27 cellular contexts compared by ENCODE assay signal in the genomic region with DNA sequence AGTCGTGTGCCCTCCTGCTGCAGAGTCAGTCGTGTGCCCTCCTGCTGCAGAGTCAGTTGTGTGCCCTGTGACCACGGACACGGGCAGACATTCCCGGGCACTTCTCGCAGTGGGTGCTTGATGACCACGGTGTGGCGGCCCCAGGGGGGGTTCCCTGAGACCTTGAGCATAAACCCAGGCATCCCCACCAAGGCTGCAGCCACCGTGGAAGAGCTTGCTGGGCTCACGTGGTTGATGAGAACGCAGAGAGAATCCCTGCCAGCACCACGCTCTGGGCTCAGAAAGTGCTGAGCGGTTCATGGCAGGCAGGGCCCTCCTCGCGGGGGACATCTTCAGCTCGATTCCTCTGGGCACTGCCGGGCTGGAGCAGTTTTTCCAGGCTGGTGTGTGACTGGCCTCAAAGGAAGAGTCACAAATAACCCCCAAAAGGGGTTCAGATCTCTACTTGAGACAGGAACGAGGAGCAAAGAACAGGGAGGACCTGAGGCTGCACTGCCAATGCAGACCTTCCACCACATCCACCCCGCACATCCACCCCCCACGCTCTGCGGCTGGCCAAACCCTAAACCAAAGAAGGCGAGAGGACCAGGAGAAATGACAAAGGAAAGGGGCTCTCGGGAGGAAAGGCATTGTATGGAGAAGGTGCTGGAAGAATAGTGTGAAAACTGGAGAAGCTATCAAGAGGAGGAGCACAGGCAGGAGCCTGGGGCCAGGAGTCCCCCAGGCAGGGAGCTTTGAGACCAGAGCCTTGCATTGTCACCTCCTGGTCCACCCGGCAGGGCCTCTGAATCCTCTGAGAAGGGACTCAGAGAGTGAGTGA.
"Had no signal": no experiment of that assay in that cellular context is flagged by ENCODE, and none has a peak within 500 bp of the region (broad histone marks: within the 10 kb centered on the region; RNA-seq: fewer than 3 reads in every experiment).

No MANE protein-coding gene starts in this region.

- ATAC-seq: activated CD4-positive, CD25-positive, alpha-beta regulatory T cell treated with anti-CD3 and anti-CD28 coated beads, Interleukin-2, amount 50 U/mL, for 24 hours; activated naive CD8-positive, alpha-beta T cell treated with anti-CD3 and anti-CD28 coated beads, Interleukin-2, amount 50 U/mL, for 24 hours; left lung; mucosa of descending colon; natural killer cell treated with Interleukin-12 subunit alpha and Interleukin-12 subunit beta and Interleukin-15 and Interleukin-18, amount 100 ng/mL, for 72 hours had no signal

- H3K36me3 Mint-ChIP-seq: activated naive CD4-positive, alpha-beta T cell treated with anti-CD3 and anti-CD28 coated beads, Interleukin-2, amount 50 U/mL, for 24 hours; natural killer cell treated with Interleukin-12 subunit alpha and Interleukin-12 subunit beta and Interleukin-15 and Interleukin-18, amount 100 ng/mL, for 72 hours had no signal

- H3K4me3 ChIP-seq: breast epithelium, colonic mucosa, left lung, lung, mucosa of descending colon, ovary, prostate gland, tibial nerve had no signal

- H3K27me3 ChIP-seq: breast epithelium, colonic mucosa, left lung, ovary, tibial nerve had no signal

- H3K4me1 ChIP-seq: prostate gland had no signal

- H3K9me3 ChIP-seq: breast epithelium, colonic mucosa, left lung, mucosa of descending colon, ovary, prostate gland, tibial nerve had no signal

- H3K27ac Mint-ChIP-seq: activated CD4-positive, alpha-beta memory T cell treated with anti-CD3 and anti-CD28 coated beads, Interleukin-2, amount 10 ng/mL, durations not matched to agents 7 days and 5 days; activated CD4-positive, alpha-beta T cell treated with anti-CD3 and anti-CD28 coated beads, Interleukin-2, amount 10 ng/mL, durations not matched to agents 7 days and 5 days; activated naive CD4-positive, alpha-beta T cell treated with anti-CD3 and anti-CD28 coated beads, Interleukin-2, amount 50 U/mL, for 24 hours; activated naive CD8-positive, alpha-beta T cell treated with anti-CD3 and anti-CD28 coated beads, Interleukin-2, amount 50 U/mL, for 24 hours; activated T-cell treated with anti-CD3 and anti-CD28 coated beads, Interleukin-2, amount 50 U/mL, for 24 hours; natural killer cell treated with Interleukin-12 subunit alpha and Interleukin-12 subunit beta and Interleukin-15 and Interleukin-18, amount 100 ng/mL, for 72 hours had no signal

- H3K9me3 Mint-ChIP-seq: activated CD4-positive, alpha-beta memory T cell treated with anti-CD3 and anti-CD28 coated beads, Interleukin-2, amount 10 ng/mL, durations not matched to agents 7 days and 5 days; activated CD4-positive, alpha-beta T cell treated with anti-CD3 and anti-CD28 coated beads, Interleukin-2, amount 10 ng/mL, durations not matched to agents 7 days and 5 days; activated naive CD4-positive, alpha-beta T cell treated with anti-CD3 and anti-CD28 coated beads, Interleukin-2, amount 50 U/mL, for 24 hours; activated naive CD8-positive, alpha-beta T cell treated with anti-CD3 and anti-CD28 coated beads, Interleukin-2, amount 50 U/mL, for 24 hours; activated T-cell treated with anti-CD3 and anti-CD28 coated beads, Interleukin-2, amount 50 U/mL, for 24 hours; central memory CD8-positive, alpha-beta T cell; natural killer cell treated with Interleukin-12 subunit alpha and Interleukin-12 subunit beta and Interleukin-15 and Interleukin-18, amount 100 ng/mL, for 72 hours had no signal

- H3K4me3 Mint-ChIP-seq: activated CD4-positive, alpha-beta memory T cell treated with anti-CD3 and anti-CD28 coated beads, Interleukin-2, amount 10 ng/mL, durations not matched to agents 7 days and 5 days; activated CD4-positive, alpha-beta T cell treated with anti-CD3 and anti-CD28 coated beads, Interleukin-2, amount 10 ng/mL, durations not matched to agents 7 days and 5 days; activated naive CD4-positive, alpha-beta T cell treated with anti-CD3 and anti-CD28 coated beads, Interleukin-2, amount 50 U/mL, for 24 hours; activated naive CD8-positive, alpha-beta T cell treated with anti-CD3 and anti-CD28 coated beads, Interleukin-2, amount 50 U/mL, for 24 hours; activated T-cell treated with anti-CD3 and anti-CD28 coated beads, Interleukin-2, amount 50 U/mL, for 24 hours; central memory CD8-positive, alpha-beta T cell; natural killer cell treated with Interleukin-12 subunit alpha and Interleukin-12 subunit beta and Interleukin-15 and Interleukin-18, amount 100 ng/mL, for 72 hours had no signal

- H3K27ac ChIP-seq: breast epithelium, colonic mucosa, left lung, ovary, prostate gland, tibial nerve, WERI-Rb-1 had no signal

- H3K27me3 Mint-ChIP-seq: activated CD4-positive, alpha-beta T cell treated with anti-CD3 and anti-CD28 coated beads, Interleukin-2, amount 10 ng/mL, durations not matched to agents 7 days and 5 days; activated naive CD4-positive, alpha-beta T cell treated with anti-CD3 and anti-CD28 coated beads, Interleukin-2, amount 50 U/mL, for 24 hours; natural killer cell treated with Interleukin-12 subunit alpha and Interleukin-12 subunit beta and Interleukin-15 and Interleukin-18, amount 100 ng/mL, for 72 hours had no signal

- FAIRE-seq: frontal cortex, TTC549, urothelium cell line had no signal

- DNase-seq: activated CD4-positive, alpha-beta memory T cell treated with anti-CD3 and anti-CD28 coated beads, Interleukin-2, amount 10 ng/mL, durations not matched to agents 7 days and 5 days; activated CD4-positive, alpha-beta T cell treated with anti-CD3 and anti-CD28 coated beads, Interleukin-2, amount 10 ng/mL, durations not matched to agents 7 days and 5 days; activated CD8-positive, alpha-beta memory T cell treated with anti-CD3 and anti-CD28 coated beads, Interleukin-2, amount 50 U/mL, for 48 hours; activated gamma-delta T cell; activated naive CD8-positive, alpha-beta T cell treated with anti-CD3 and anti-CD28 coated beads, Interleukin-2, amount 50 U/mL, for 24 hours; activated T-cell treated with anti-CD3 and anti-CD28 coated beads, Interleukin-2, amount 50 U/mL, for 24 hours; amygdala; colonic mucosa; effector CD8-positive, alpha-beta T cell; kidney glomerular epithelial cell; left lung; retina; stimulated activated naive CD4-positive, alpha-beta T cell treated with Interleukin-2 at 50 U/mL for 16 hours; WERI-Rb-1 had no signal

- H3K36me3 ChIP-seq: breast epithelium, colonic mucosa, left lung, ovary, prostate gland, tibial nerve, WERI-Rb-1 had no signal

- H3K4me1 Mint-ChIP-seq: activated CD4-positive, alpha-beta memory T cell treated with anti-CD3 and anti-CD28 coated beads, Interleukin-2, amount 10 ng/mL, durations not matched to agents 7 days and 5 days; activated CD4-positive, alpha-beta T cell treated with anti-CD3 and anti-CD28 coated beads, Interleukin-2, amount 10 ng/mL, durations not matched to agents 7 days and 5 days; activated naive CD4-positive, alpha-beta T cell treated with anti-CD3 and anti-CD28 coated beads, Interleukin-2, amount 50 U/mL, for 24 hours; activated naive CD8-positive, alpha-beta T cell treated with anti-CD3 and anti-CD28 coated beads, Interleukin-2, amount 50 U/mL, for 24 hours; central memory CD8-positive, alpha-beta T cell had no signal
